27 cellular contexts compared by ENCODE assay signal in genomic region chr7:54701982-54702381, GRCh38.
"Had no signal": no experiment of that assay in that cellular context is flagged by ENCODE, and none has a peak within 500 bp of the region (broad histone marks: within the 10 kb centered on the region; RNA-seq: fewer than 3 reads in every experiment).

No MANE protein-coding gene starts in this region.

- H3K27ac Mint-ChIP-seq: activated B cell treated with CpG ODN at 0.5 μM for 24 hours; activated CD8-positive, alpha-beta T cell treated with anti-CD3 and anti-CD28 coated beads for 36 hours; activated naive CD4-positive, alpha-beta T cell treated with anti-CD3 and anti-CD28 coated beads for 36 hours; activated naive CD4-positive, alpha-beta T cell treated with anti-CD3 and anti-CD28 coated beads, Interleukin-2, amount 50 U/mL, for 24 hours; activated naive CD8-positive, alpha-beta T cell treated with anti-CD3 and anti-CD28 coated beads for 36 hours; activated naive CD8-positive, alpha-beta T cell treated with anti-CD3 and anti-CD28 coated beads, Interleukin-2, amount 50 U/mL, for 24 hours; activated T-helper 17 cell treated with anti-CD3 and anti-CD28 coated beads, Interleukin-2, amount 50 U/mL, for 72 hours; brain had no signal

- H3K4me3 Mint-ChIP-seq: activated B cell treated with CpG ODN at 0.5 μM for 24 hours; activated CD8-positive, alpha-beta T cell treated with anti-CD3 and anti-CD28 coated beads for 36 hours; activated naive CD4-positive, alpha-beta T cell treated with anti-CD3 and anti-CD28 coated beads for 36 hours; activated naive CD4-positive, alpha-beta T cell treated with anti-CD3 and anti-CD28 coated beads, Interleukin-2, amount 50 U/mL, for 24 hours; activated naive CD8-positive, alpha-beta T cell treated with anti-CD3 and anti-CD28 coated beads for 36 hours; activated naive CD8-positive, alpha-beta T cell treated with anti-CD3 and anti-CD28 coated beads, Interleukin-2, amount 50 U/mL, for 24 hours; activated T-cell treated with anti-CD3 and anti-CD28 coated beads, Interleukin-2, amount 50 U/mL, for 4 hours; activated T-helper 17 cell treated with anti-CD3 and anti-CD28 coated beads, Interleukin-2, amount 50 U/mL, for 72 hours; brain had no signal

- H3K36me3 Mint-ChIP-seq: activated naive CD4-positive, alpha-beta T cell treated with anti-CD3 and anti-CD28 coated beads, Interleukin-2, amount 50 U/mL, for 24 hours; activated naive CD8-positive, alpha-beta T cell treated with anti-CD3 and anti-CD28 coated beads for 36 hours; brain had no signal

- DNase-seq: activated B cell treated with CpG ODN at 0.5 μM for 24 hours; activated CD4-positive, alpha-beta T cell treated with anti-CD3 and anti-CD28 coated beads for 48 hours; activated CD4-positive, alpha-beta T cell treated with anti-CD3 and anti-CD28 coated beads, Interleukin-2, amount 50 U/mL, for 1 hour; activated CD4-positive, alpha-beta T cell treated with anti-CD3 and anti-CD28 coated beads, Interleukin-2, amount 50 U/mL, for 48 hours; activated CD8-positive, alpha-beta memory T cell treated with anti-CD3 and anti-CD28 coated beads for 24 hours; activated CD8-positive, alpha-beta T cell treated with anti-CD3 and anti-CD28 coated beads for 36 hours; activated effector memory CD4-positive, alpha-beta T cell treated with Interleukin-2 at 50 U/mL for 16 hours; activated naive CD4-positive, alpha-beta T cell treated with anti-CD3 and anti-CD28 coated beads for 36 hours; activated naive CD8-positive, alpha-beta T cell treated with anti-CD3 and anti-CD28 coated beads for 36 hours; activated naive CD8-positive, alpha-beta T cell treated with anti-CD3 and anti-CD28 coated beads, Interleukin-2, amount 50 U/mL, for 24 hours; activated T-cell treated with anti-CD3 and anti-CD28 coated beads, Interleukin-2, amount 50 U/mL, for 4 hours; central memory CD4-positive, alpha-beta T cell; cerebellar nuclear complex; colonic mucosa; effector CD8-positive, alpha-beta T cell; foreskin fibroblast; head of caudate nucleus; T-helper 2 cell had no signal

- H3K27ac ChIP-seq: ascending aorta, breast epithelium, cardiac muscle cell, colonic mucosa, epithelial cell of prostate, VCaP had no signal

- H3K4me1 ChIP-seq: ascending aorta, breast epithelium, colonic mucosa had no signal

- H3K4me1 Mint-ChIP-seq: activated B cell treated with CpG ODN at 0.5 μM for 24 hours; activated naive CD4-positive, alpha-beta T cell treated with anti-CD3 and anti-CD28 coated beads, Interleukin-2, amount 50 U/mL, for 24 hours; activated naive CD8-positive, alpha-beta T cell treated with anti-CD3 and anti-CD28 coated beads for 36 hours; activated naive CD8-positive, alpha-beta T cell treated with anti-CD3 and anti-CD28 coated beads, Interleukin-2, amount 50 U/mL, for 24 hours; activated T-helper 17 cell treated with anti-CD3 and anti-CD28 coated beads, Interleukin-2, amount 50 U/mL, for 72 hours had no signal

- H3K36me3 ChIP-seq: ascending aorta, breast epithelium, cardiac muscle cell, colonic mucosa had no signal

- ATAC-seq: activated CD4-positive, CD25-positive, alpha-beta regulatory T cell treated with anti-CD3 and anti-CD28 coated beads, Interleukin-2, amount 50 U/mL, for 24 hours; activated CD8-positive, alpha-beta T cell treated with anti-CD3 and anti-CD28 coated beads for 36 hours; activated naive CD8-positive, alpha-beta T cell treated with anti-CD3 and anti-CD28 coated beads, Interleukin-2, amount 50 U/mL, for 24 hours; activated T-cell treated with anti-CD3 and anti-CD28 coated beads, Interleukin-2, amount 50 U/mL, for 4 hours; activated T-helper 17 cell treated with anti-CD3 and anti-CD28 coated beads, Interleukin-2, amount 50 U/mL, for 72 hours had no signal

- H3K9me3 ChIP-seq: ascending aorta, colonic mucosa had no signal

- H3K9me3 Mint-ChIP-seq: activated CD8-positive, alpha-beta T cell treated with anti-CD3 and anti-CD28 coated beads for 36 hours; activated naive CD8-positive, alpha-beta T cell treated with anti-CD3 and anti-CD28 coated beads for 36 hours had no signal

- H3K27me3 ChIP-seq: ascending aorta, breast epithelium, cardiac muscle cell, colonic mucosa had no signal

- H3K4me3 ChIP-seq: ascending aorta, breast epithelium, cardiac muscle cell, colonic mucosa had no signal

- H3K27me3 Mint-ChIP-seq: activated B cell treated with CpG ODN at 0.5 μM for 24 hours had no signal
